In genomic region chr15:29888651-29889050, GRCh38 we compare ENCODE assay signal across 1 cellular context.
TF ChIP-seq lines count a peak whose summit lies in the region.

No MANE protein-coding gene starts in this region.

TF ChIP-seq in GM23338, 12 proteins besides CTCF, POLR2A, EP300 and RAD21 (continued from another document):
- TF ChIP-seq ZNF462 (CRISPR knock-in tag; IDR thresholded peaks at IDR 0.05) (no peak), EZH2phosphoT487 (IDR thresholded peaks at IDR 0.05; ENCODE audit: unreplicated experiment) (no peak), STAT1 (IDR thresholded peaks at IDR 0.05; ENCODE audit: unreplicated experiment) (no peak), POLR2AphosphoS5 (IDR thresholded peaks at IDR 0.05; ENCODE audit: low read depth) (no peak), CREB1 (CRISPR knock-in tag; IDR thresholded peaks at IDR 0.05; ENCODE audit: low read depth) (no peak), ETS1 (IDR thresholded peaks at IDR 0.05) (no peak), ZNF114 (CRISPR knock-in tag; IDR thresholded peaks at IDR 0.05) (no peak), NANOG (IDR thresholded peaks at IDR 0.05; ENCODE audit: borderline replicate concordance) (no peak), JUNB (IDR thresholded peaks at IDR 0.05; ENCODE audit: unreplicated experiment) (no peak), ZNF331 (CRISPR knock-in tag; IDR thresholded peaks at IDR 0.05; ENCODE audit: low read depth) (no peak)
TF ChIP-seq in GM23338: peak in this region for 0.
